Comparison of ENCODE assay signal across 14 cellular contexts in the genomic region with DNA sequence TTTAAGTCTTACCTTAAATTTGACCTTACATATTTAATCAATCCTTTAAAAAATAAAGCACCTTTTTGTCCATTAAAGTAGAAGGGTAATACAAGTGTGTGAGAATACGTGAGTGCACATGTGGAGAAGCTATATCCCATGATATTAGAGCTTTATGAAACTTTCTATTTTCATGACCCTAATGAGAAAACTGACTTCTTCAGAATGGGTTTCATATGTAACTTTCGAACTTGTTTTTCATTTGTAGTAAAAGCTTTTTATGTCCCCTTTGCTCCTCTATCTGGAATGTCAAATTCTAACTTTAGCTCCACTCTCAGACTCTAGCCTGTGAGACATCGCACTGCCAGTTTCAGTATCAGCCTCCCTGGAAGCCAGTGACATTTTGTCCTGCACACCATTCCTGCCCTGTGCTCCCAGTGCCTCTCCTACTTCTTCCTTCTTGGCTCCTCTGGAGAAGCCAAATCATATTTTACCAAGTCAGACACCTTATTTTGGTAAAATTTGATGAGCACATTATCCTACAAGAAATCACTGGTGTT.
"Had no signal": no experiment of that assay in that cellular context is flagged by ENCODE, and none has a peak within 500 bp of the region (broad histone marks: within the 10 kb centered on the region; RNA-seq: fewer than 3 reads in every experiment).

No MANE protein-coding gene starts in this region.

- H3K27me3 Mint-ChIP-seq: activated CD4-positive, alpha-beta memory T cell treated with anti-CD3 and anti-CD28 coated beads for 36 hours; naive thymus-derived CD8-positive, alpha-beta T cell had no signal

- ATAC-seq: foreskin keratinocyte; naive thymus-derived CD8-positive, alpha-beta T cell had no signal

- H3K27ac ChIP-seq: colonic mucosa, foreskin keratinocyte, prostate gland, vagina had no signal

- FAIRE-seq: astrocyte, endothelial cell of umbilical vein had no signal

- H3K4me3 Mint-ChIP-seq: activated CD4-positive, alpha-beta memory T cell treated with anti-CD3 and anti-CD28 coated beads for 36 hours; naive thymus-derived CD8-positive, alpha-beta T cell had no signal

- H3K36me3 ChIP-seq: colonic mucosa, prostate gland, tibial nerve, vagina had no signal

- H3K4me1 ChIP-seq: colonic mucosa, foreskin keratinocyte, prostate gland, vagina had no signal

- H3K4me3 ChIP-seq: colonic mucosa, prostate gland, tibial nerve, vagina had no signal

- DNase-seq: activated CD4-positive, alpha-beta memory T cell treated with anti-CD3 and anti-CD28 coated beads for 36 hours; colonic mucosa; effector CD4-positive, alpha-beta T cell; foreskin keratinocyte; hippocampal formation; kidney glomerular epithelial cell; naive thymus-derived CD8-positive, alpha-beta T cell; stimulated activated CD4-positive, alpha-beta T cell treated with anti-CD3 and anti-CD28 coated beads, Interleukin-15, amount 100 ng/mL, for 24 hours; stimulated activated CD4-positive, alpha-beta T cell treated with anti-CD3 and anti-CD28 coated beads, Interleukin-4, amount 100 ng/mL, for 4 hours had no signal

- H3K9me3 ChIP-seq: colonic mucosa, prostate gland, tibial nerve, vagina had no signal

- H3K27ac Mint-ChIP-seq: activated CD4-positive, alpha-beta memory T cell treated with anti-CD3 and anti-CD28 coated beads for 36 hours had no signal

- H3K27me3 ChIP-seq: colonic mucosa, foreskin keratinocyte, tibial nerve, vagina had no signal

- H3K9me3 Mint-ChIP-seq: activated CD4-positive, alpha-beta memory T cell treated with anti-CD3 and anti-CD28 coated beads for 36 hours; naive thymus-derived CD8-positive, alpha-beta T cell had no signal
